ENCODE assay signal across 13 cellular contexts in the genomic region with DNA sequence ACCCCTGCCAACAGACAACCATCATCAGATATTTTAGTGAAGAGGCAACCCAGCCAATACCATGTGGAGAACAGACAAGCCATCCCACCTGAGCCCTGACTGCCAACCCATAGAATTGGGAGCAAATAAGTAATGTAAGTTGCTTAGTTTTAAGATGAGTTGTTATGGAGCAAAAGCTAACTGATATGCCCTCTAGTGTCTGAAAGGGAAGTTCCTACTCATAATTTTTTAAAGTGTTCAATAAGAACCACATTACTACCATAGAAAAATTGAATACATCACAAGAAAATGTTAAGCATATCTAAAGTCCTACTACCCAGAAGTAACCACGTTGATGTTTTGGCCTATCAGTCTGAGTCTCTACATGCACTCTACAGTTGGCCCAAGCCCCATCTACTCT. TPM values are rescaled to one million over a fixed set of nuclear protein-coding genes. Genes with fewer than 3 reads are reported as not detected.
DNase-seq lines count a peak whose midpoint lies in the region; ATAC-seq and TF ChIP-seq lines count a peak whose summit lies in the region.
"Had no signal": no experiment of that assay in that cellular context is flagged by ENCODE, and none has a peak within 500 bp of the region (broad histone marks: within the 10 kb centered on the region; RNA-seq: fewer than 3 reads in every experiment).

No MANE protein-coding gene starts in this region.

- DNase-seq in BJ (ENCODE audit: low read depth) (no peak), GM23338 (ENCODE audit: low spot score) (peak; percentile 27), SK-MEL-5 (ENCODE audit: low read depth, low spot score) (peak; percentile 30), hepatocyte (ENCODE audit: low spot score) (no peak), testis (no peak), A172 (ENCODE audit: low spot score) (no peak)
- no peak for DNase-seq in activated naive CD4-positive, alpha-beta T cell (lab: John Stamatoyannopoulos, UW)
- DNase-seq: activated CD4-positive, alpha-beta T cell treated with anti-CD3 and anti-CD28 coated beads, Interleukin-2, amount 50 U/mL, for 48 hours; activated naive CD8-positive, alpha-beta T cell treated with anti-CD3 and anti-CD28 coated beads for 36 hours; left colon had no signal

- H3K4me1 ChIP-seq in GM23338 (ENCODE audit: insufficient read depth) (no peaks in the 10 kb centered on the region), hepatocyte (ENCODE audit: insufficient read depth) (peaks cover 8% of the 10 kb centered on the region), testis (no peaks in the 10 kb centered on the region)
- H3K4me1 ChIP-seq: parathyroid adenoma, SJSA1 had no signal

- no peaks in the 10 kb centered on the region for H3K27me3 Mint-ChIP-seq in GM23338 (ENCODE audit: insufficient read depth, low read depth, poor library complexity)

- H3K36me3 Mint-ChIP-seq in GM23338 (ENCODE audit: low read depth): no peaks in the 10 kb centered on the region
- H3K36me3 Mint-ChIP-seq: activated naive CD8-positive, alpha-beta T cell treated with anti-CD3 and anti-CD28 coated beads for 36 hours had no signal

- no peak overlapping the region for H2AFZ ChIP-seq in GM23338
- no peak overlapping the region for H2AFZ ChIP-seq in hepatocyte
- H2AFZ ChIP-seq: parathyroid adenoma had no signal

- no peaks in the 10 kb centered on the region for H3F3A ChIP-seq in GM23338 (replicated peaks; ENCODE audit: low read depth)

- H3K36me3 ChIP-seq in BJ (ENCODE audit: control insufficient read depth, insufficient read depth, low read length) (no peaks in the 10 kb centered on the region), GM23338 (ENCODE audit: insufficient read depth) (no peaks in the 10 kb centered on the region), hepatocyte (replicated peaks; ENCODE audit: insufficient read depth, low read depth) (no peaks in the 10 kb centered on the region), testis (ENCODE audit: low read depth, missing control alignments) (no peaks in the 10 kb centered on the region)
- H3K36me3 ChIP-seq: SJSA1 had no signal

- no peak overlapping the region for H3K27ac Mint-ChIP-seq in GM23338
- H3K27ac Mint-ChIP-seq: activated naive CD8-positive, alpha-beta T cell treated with anti-CD3 and anti-CD28 coated beads for 36 hours had no signal

- no peak overlapping the region for H3K4me3 ChIP-seq in BJ (ENCODE audit: low read depth, low read length)
- H3K4me3 ChIP-seq in GM23338: no peak overlapping the region
- H3K4me3 ChIP-seq in hepatocyte: no peak overlapping the region
- H3K4me3 ChIP-seq in testis: no peak overlapping the region
- H3K4me3 ChIP-seq: SJSA1 had no signal

- intact Hi-C loops in testis (cut with DNase I; ENCODE audit: low total_unique reads): no loop called here

- H4K20me1 ChIP-seq in GM23338 (replicated peaks; ENCODE audit: insufficient read depth): no peaks in the 10 kb centered on the region
- no peaks in the 10 kb centered on the region for H4K20me1 ChIP-seq in hepatocyte (ENCODE audit: insufficient read depth, poor library complexity, severe bottlenecking)

- H3K9me3 Mint-ChIP-seq in GM23338: peaks cover 2% of the 10 kb centered on the region; the same call in 2 of the 3 replicates

- H3K4me3 Mint-ChIP-seq in GM23338: no peak overlapping the region
- H3K4me3 Mint-ChIP-seq: activated naive CD8-positive, alpha-beta T cell treated with anti-CD3 and anti-CD28 coated beads for 36 hours had no signal

- H3K27me3 ChIP-seq in BJ (ENCODE audit: control insufficient read depth, insufficient read depth, low read length) (no peaks in the 10 kb centered on the region), GM23338 (ENCODE audit: insufficient read depth) (no peaks in the 10 kb centered on the region), hepatocyte (no peaks in the 10 kb centered on the region), testis (no peaks in the 10 kb centered on the region)
- H3K27me3 ChIP-seq: SJSA1 had no signal

- peak; percentile 38; the same call in 1 of the 2 replicates for TF ChIP-seq CTCF in BJ (IDR thresholded peaks at IDR 0.05; ENCODE audit: insufficient read depth, low read depth, low read length)
- peak in 1 of 2 experiments; percentile 58; a peak in 3 of 4 replicates for TF ChIP-seq CTCF in GM23338 (conservative IDR thresholded peaks at IDR 0.05; ENCODE audit: low read depth in 2 of 2)
- TF ChIP-seq CTCF in hepatocyte (IDR thresholded peaks at IDR 0.05; ENCODE audit: poor library complexity): peak; percentile 19
- TF ChIP-seq CTCF in testis (IDR thresholded peaks at IDR 0.05): no peak

- no peak overlapping the region for H3K4me2 ChIP-seq in GM23338
- no peak overlapping the region for H3K4me2 ChIP-seq in hepatocyte

- H3K27ac ChIP-seq in GM23338 (ENCODE audit: low read depth): no peak overlapping the region
- H3K27ac ChIP-seq in hepatocyte: no peak overlapping the region
- no peak overlapping the region for H3K27ac ChIP-seq in testis
- H3K27ac ChIP-seq: parathyroid adenoma, SJSA1 had no signal

- ATAC-seq in GM23338 (no peak), HG03565 (IDR thresholded peaks at IDR 0.05; ENCODE audit: unreplicated experiment) (no peak)
- ATAC-seq: left colon had no signal

- in situ Hi-C loops in SK-MEL-5 (cut with HindIII; ENCODE audit: low pct_unique_long_range_greater_than_20kb, low sequenced_read_pairs): no loop called here

- 65% methylated on average over 1 of the region's 1 CpG for WGBS in hepatocyte (ENCODE audit: low lambda C conversion rate, missing lambda C conversion rate)
- WGBS in testis, 2 donors: 27 to 39% methylated on average over 1 of the region's 1 CpG

- POLR2A ChIA-PET in BJ (lab: Charles Lee): no interaction called here

- no peak for TF ChIP-seq POLR2A in testis (IDR thresholded peaks at IDR 0.05)

- H3K9me2 ChIP-seq in GM23338 (ENCODE audit: insufficient read depth): no peaks in the 10 kb centered on the region
- no peaks in the 10 kb centered on the region for H3K9me2 ChIP-seq in hepatocyte (replicated peaks; ENCODE audit: insufficient read depth)

- CTCF ChIA-PET in BJ (lab: Yijun Ruan, JAX): interaction anchor here (1.2 kb wide), 1 partner anchor 307 kb away, joined by 4 read pairs; no protein-coding TSS in a partner anchor

- H3K9me3 ChIP-seq in hepatocyte (ENCODE audit: low read depth) (peaks cover 5% of the 10 kb centered on the region), testis (no peaks in the 10 kb centered on the region)
- H3K9me3 ChIP-seq: SJSA1 had no signal

- H3K79me2 ChIP-seq in GM23338 (replicated peaks; ENCODE audit: insufficient read depth) (no peaks in the 10 kb centered on the region), hepatocyte (no peaks in the 10 kb centered on the region)
- H3K79me2 ChIP-seq: parathyroid adenoma had no signal

- H3K4me1 Mint-ChIP-seq in GM23338: no peaks in the 10 kb centered on the region
- H3K4me1 Mint-ChIP-seq: activated naive CD8-positive, alpha-beta T cell treated with anti-CD3 and anti-CD28 coated beads for 36 hours had no signal

TF ChIP-seq in GM23338, 12 proteins besides CTCF, POLR2A, EP300 and RAD21 (continues in another document):
- TF ChIP-seq ZNF114 (CRISPR knock-in tag; IDR thresholded peaks at IDR 0.05): no peak

RNA-seq across cellular contexts. Expression of a gene that starts 50.8 kb away (rescaled TPM):
- polyA plus RNA-seq in BJ (2011; rRNA removed) (4.6 and 9.6 TPM in 2 replicates), GM23338 (2016; fragmentation: Nextera tagmentation; extraction: Ambion mirVana) (20.6 and 24.9 TPM in 2 replicates), hepatocyte (17.6 and 27.1 TPM in 2 replicates), testis (ENCODE audit: insufficient read depth, low read depth, low replicate concordance) (9.3 TPM)
- 5.2 and 9.8 TPM in 2 replicates for polyA minus RNA-seq in BJ (2011; rRNA and poly(A)+ RNA removed)
- total RNA-seq in GM23338 (2014; rRNA removed; shearing (Covaris generic)): 24.7 and 34.6 TPM in 2 replicates
- 2.2 and 2.8 TPM in 2 replicates for total RNA-seq in SK-MEL-5 (2014; rRNA removed; shearing (Covaris generic))
- 5.5 and 9.8 TPM in 2 replicates for polyA plus RNA-seq in SK-MEL-5 (2015; cell fraction: cytosol; rRNA removed)
- 7.2 and 10.4 TPM in 2 replicates for polyA plus RNA-seq in SK-MEL-5 (2015; cell fraction: nucleus; rRNA removed)
- total RNA-seq in hepatocyte (16.6 and 18.4 TPM in 2 replicates), testis (10 to 100 TPM; 18.3 to 23.5 TPM)
- 11.8 TPM in 2 replicates for total RNA-seq in A172 (2014; rRNA removed; shearing (Covaris generic))

Comparison
In these comparisons a context has a peak if more than half of its experiments do, and no peak if none do; other contexts are left out.
1. DNase-seq: peak in GM23338 (single experiment) and SK-MEL-5 (single experiment); none in BJ (single experiment), hepatocyte (single experiment), testis (single experiment), activated naive CD4-positive, alpha-beta T cell (0 of 4) and A172 (single experiment).
2. CTCF ChIP-seq: peak in BJ (single experiment) and hepatocyte (single experiment); none in testis (0 of 3).